ENCODE assay signal across 8 cellular contexts in genomic region chr2:144320491-144320890, GRCh38.
DNase-seq lines count a peak whose midpoint lies in the region; ATAC-seq lines count a peak whose summit lies in the region.

No MANE protein-coding gene starts in this region.

- DNase-seq in T-helper 9 cell = peak; percentile 33
- peak; percentile 54 for DNase-seq in central memory CD4-positive, alpha-beta T cell
- peak; percentile 20 to 42 for DNase-seq in stimulated activated CD4-positive, alpha-beta T cell treated with anti-CD3 and anti-CD28 coated beads, Interleukin-1b, Interleukin-23, amount 100 ng/mL, for 4 hours (ENCODE audit: low read depth in 2 of 2)
- no peak for DNase-seq in epidermal melanocyte (ENCODE audit: insufficient read length, low spot score)
- no peak for DNase-seq in HT-29 (ENCODE audit: low spot score)
- no peak for DNase-seq in LoVo (ENCODE audit: low spot score)

- ATAC-seq in GM19463 (IDR thresholded peaks at IDR 0.05; ENCODE audit: unreplicated experiment) (peak; percentile 32), HG02870 (IDR thresholded peaks at IDR 0.05; ENCODE audit: unreplicated experiment) (no peak)

Comparison
In these comparisons a context has a peak if more than half of its experiments do, and no peak if none do; other contexts are left out.
1. DNase-seq: peak in T-helper 9 cell (single experiment), central memory CD4-positive, alpha-beta T cell (single experiment) and stimulated activated CD4-positive, alpha-beta T cell treated with anti-CD3 and anti-CD28 coated beads, Interleukin-1b, Interleukin-23, amount 100 ng/mL, for 4 hours (2 of 2); none in epidermal melanocyte (single experiment), HT-29 (single experiment) and LoVo (single experiment).